Comparison of ENCODE assay signal across 1 cellular context in genomic region chr1:9651565-9652378, GRCh38.
TF ChIP-seq lines count a peak whose summit lies in the region.

Gene PIK3CD, plus strand, starts transcription at chr1:9651731. Its CDS starts 58,725 bp downstream, at chr1:9710456.

TF ChIP-seq in WTC11, 78 proteins besides CTCF, POLR2A, EP300 and RAD21 (continued from another document):
- TF ChIP-seq IRF2 (CRISPR knock-in tag; IDR thresholded peaks at IDR 0.05; ENCODE audit: borderline replicate concordance, low read depth) (no peak), NFE2L1 (CRISPR knock-in tag; IDR thresholded peaks at IDR 0.05) (no peak; the same call in 1 of the 2 replicates), NR3C1 (CRISPR knock-in tag; conservative IDR thresholded peaks at IDR 0.05; ENCODE audit: low read depth) (0 out of 2 replicates have a peak, but pooled peaks have one; percentile 75), FOXK1 (CRISPR knock-in tag; IDR thresholded peaks at IDR 0.05) (no peak), ZNF281 (CRISPR knock-in tag; IDR thresholded peaks at IDR 0.05) (no peak), PRRX2 (CRISPR knock-in tag; IDR thresholded peaks at IDR 0.05) (no peak), ATF1 (CRISPR knock-in tag; IDR thresholded peaks at IDR 0.05) (no peak), SOX15 (CRISPR knock-in tag; IDR thresholded peaks at IDR 0.05) (no peak), ESRRA (CRISPR knock-in tag; IDR thresholded peaks at IDR 0.05; ENCODE audit: borderline replicate concordance) (no peak), ZNF232 (CRISPR knock-in tag; IDR thresholded peaks at IDR 0.05) (no peak), GRHL2 (CRISPR knock-in tag; IDR thresholded peaks at IDR 0.05; ENCODE audit: insufficient replicate concordance, severe bottlenecking) (no peak), CDX4 (CRISPR knock-in tag; IDR thresholded peaks at IDR 0.05; ENCODE audit: borderline replicate concordance) (no peak), CREM (CRISPR knock-in tag; IDR thresholded peaks at IDR 0.05) (0 out of 2 replicates have a peak, but pooled peaks have one; percentile 24), ZNF317 (CRISPR knock-in tag; IDR thresholded peaks at IDR 0.05; ENCODE audit: borderline replicate concordance, low read depth) (no peak), TCF7 (CRISPR knock-in tag; IDR thresholded peaks at IDR 0.05; ENCODE audit: low read depth) (no peak), ZNF423 (CRISPR knock-in tag; IDR thresholded peaks at IDR 0.05) (no peak), ZBTB43 (CRISPR knock-in tag; IDR thresholded peaks at IDR 0.05) (no peak), TP53 (CRISPR knock-in tag; IDR thresholded peaks at IDR 0.05) (no peak), SMAD4 (CRISPR knock-in tag; IDR thresholded peaks at IDR 0.05) (no peak), MYBL2 (CRISPR knock-in tag; IDR thresholded peaks at IDR 0.05) (no peak), RORB (CRISPR knock-in tag; IDR thresholded peaks at IDR 0.05) (no peak), OVOL2 (CRISPR knock-in tag; IDR thresholded peaks at IDR 0.05; ENCODE audit: borderline replicate concordance) (no peak), E2F5 (CRISPR knock-in tag; IDR thresholded peaks at IDR 0.05) (0 out of 2 replicates have a peak, but pooled peaks have one; percentile 21), ZNF416 (CRISPR knock-in tag; IDR thresholded peaks at IDR 0.05) (no peak), SMAD3 (CRISPR knock-in tag; IDR thresholded peaks at IDR 0.05; ENCODE audit: borderline replicate concordance) (no peak), NR1H2 (CRISPR knock-in tag; IDR thresholded peaks at IDR 0.05) (no peak), NR2C2 (CRISPR knock-in tag; IDR thresholded peaks at IDR 0.05) (no peak), FOXJ3 (CRISPR knock-in tag; IDR thresholded peaks at IDR 0.05; ENCODE audit: borderline replicate concordance) (no peak), FOXP1 (CRISPR knock-in tag; IDR thresholded peaks at IDR 0.05; ENCODE audit: borderline replicate concordance) (no peak), ZNF512 (CRISPR knock-in tag; IDR thresholded peaks at IDR 0.05; ENCODE audit: borderline replicate concordance) (no peak), ZNF532 (CRISPR knock-in tag; IDR thresholded peaks at IDR 0.05; ENCODE audit: borderline replicate concordance) (no peak), FOXP4 (CRISPR knock-in tag; IDR thresholded peaks at IDR 0.05) (no peak; the same call in 1 of the 2 replicates)
- TF ChIP-seq, protein P1, sequence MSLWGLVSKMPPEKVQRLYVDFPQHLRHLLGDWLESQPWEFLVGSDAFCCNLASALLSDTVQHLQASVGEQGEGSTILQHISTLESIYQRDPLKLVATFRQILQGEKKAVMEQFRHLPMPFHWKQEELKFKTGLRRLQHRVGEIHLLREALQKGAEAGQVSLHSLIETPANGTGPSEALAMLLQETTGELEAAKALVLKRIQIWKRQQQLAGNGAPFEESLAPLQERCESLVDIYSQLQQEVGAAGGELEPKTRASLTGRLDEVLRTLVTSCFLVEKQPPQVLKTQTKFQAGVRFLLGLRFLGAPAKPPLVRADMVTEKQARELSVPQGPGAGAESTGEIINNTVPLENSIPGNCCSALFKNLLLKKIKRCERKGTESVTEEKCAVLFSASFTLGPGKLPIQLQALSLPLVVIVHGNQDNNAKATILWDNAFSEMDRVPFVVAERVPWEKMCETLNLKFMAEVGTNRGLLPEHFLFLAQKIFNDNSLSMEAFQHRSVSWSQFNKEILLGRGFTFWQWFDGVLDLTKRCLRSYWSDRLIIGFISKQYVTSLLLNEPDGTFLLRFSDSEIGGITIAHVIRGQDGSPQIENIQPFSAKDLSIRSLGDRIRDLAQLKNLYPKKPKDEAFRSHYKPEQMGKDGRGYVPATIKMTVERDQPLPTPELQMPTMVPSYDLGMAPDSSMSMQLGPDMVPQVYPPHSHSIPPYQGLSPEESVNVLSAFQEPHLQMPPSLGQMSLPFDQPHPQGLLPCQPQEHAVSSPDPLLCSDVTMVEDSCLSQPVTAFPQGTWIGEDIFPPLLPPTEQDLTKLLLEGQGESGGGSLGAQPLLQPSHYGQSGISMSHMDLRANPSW (CRISPR knock-in tag; conservative IDR thresholded peaks at IDR 0.05; ENCODE audit: low read depth): 0 out of 2 replicates have a peak, but pooled peaks have one; percentile 60
- TF ChIP-seq, protein P2, sequence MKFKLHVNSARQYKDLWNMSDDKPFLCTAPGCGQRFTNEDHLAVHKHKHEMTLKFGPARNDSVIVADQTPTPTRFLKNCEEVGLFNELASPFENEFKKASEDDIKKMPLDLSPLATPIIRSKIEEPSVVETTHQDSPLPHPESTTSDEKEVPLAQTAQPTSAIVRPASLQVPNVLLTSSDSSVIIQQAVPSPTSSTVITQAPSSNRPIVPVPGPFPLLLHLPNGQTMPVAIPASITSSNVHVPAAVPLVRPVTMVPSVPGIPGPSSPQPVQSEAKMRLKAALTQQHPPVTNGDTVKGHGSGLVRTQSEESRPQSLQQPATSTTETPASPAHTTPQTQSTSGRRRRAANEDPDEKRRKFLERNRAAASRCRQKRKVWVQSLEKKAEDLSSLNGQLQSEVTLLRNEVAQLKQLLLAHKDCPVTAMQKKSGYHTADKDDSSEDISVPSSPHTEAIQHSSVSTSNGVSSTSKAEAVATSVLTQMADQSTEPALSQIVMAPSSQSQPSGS (CRISPR knock-in tag; IDR thresholded peaks at IDR 0.05; ENCODE audit: borderline replicate concordance, low read depth): no peak
- TF ChIP-seq, protein P3, sequence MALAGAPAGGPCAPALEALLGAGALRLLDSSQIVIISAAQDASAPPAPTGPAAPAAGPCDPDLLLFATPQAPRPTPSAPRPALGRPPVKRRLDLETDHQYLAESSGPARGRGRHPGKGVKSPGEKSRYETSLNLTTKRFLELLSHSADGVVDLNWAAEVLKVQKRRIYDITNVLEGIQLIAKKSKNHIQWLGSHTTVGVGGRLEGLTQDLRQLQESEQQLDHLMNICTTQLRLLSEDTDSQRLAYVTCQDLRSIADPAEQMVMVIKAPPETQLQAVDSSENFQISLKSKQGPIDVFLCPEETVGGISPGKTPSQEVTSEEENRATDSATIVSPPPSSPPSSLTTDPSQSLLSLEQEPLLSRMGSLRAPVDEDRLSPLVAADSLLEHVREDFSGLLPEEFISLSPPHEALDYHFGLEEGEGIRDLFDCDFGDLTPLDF (CRISPR knock-in tag; IDR thresholded peaks at IDR 0.05): no peak
